In genomic region chr10:74529205-74529604, GRCh38 we compare ENCODE assay signal across 18 cellular contexts.
DNase-seq lines count a peak whose midpoint lies in the region; ATAC-seq, FAIRE-seq and TF ChIP-seq lines count a peak whose summit lies in the region.
"Had no signal": no experiment of that assay in that cellular context is flagged by ENCODE, and none has a peak within 500 bp of the region (broad histone marks: within the 10 kb centered on the region; RNA-seq: fewer than 3 reads in every experiment).

No MANE protein-coding gene starts in this region.

- WGBS in right lobe of liver (ENCODE audit: insufficient coverage, low coverage, low lambda C conversion rate, missing lambda C conversion rate), result 100% methylated on average over 1 of the region's 1 CpG

- H3K27me3 ChIP-seq in right lobe of liver, result no peaks in the 10 kb centered on the region
- H3K27me3 ChIP-seq: SJSA1 had no signal

- H3K9me3 ChIP-seq in right lobe of liver, result no peaks in the 10 kb centered on the region
- H3K9me3 ChIP-seq: HAP-1, SJSA1 had no signal

- TF ChIP-seq POLR2A in H54 (IDR thresholded peaks at IDR 0.05; ENCODE audit: low read depth, low read length) (no peak), right lobe of liver (IDR thresholded peaks at IDR 0.05) (no peak)

- intact Hi-C loops in right lobe of liver (cut with DNase I), result no loop called here

- ATAC-seq in right lobe of liver (peak in 3 of 4 donors; percentile 44 to 52 (median 52)), HG03045 (IDR thresholded peaks at IDR 0.05; ENCODE audit: unreplicated experiment) (no peak)
- ATAC-seq: Right ventricle myocardium inferior had no signal

- TF ChIP-seq CTCF in epithelial cell of esophagus (IDR thresholded peaks at IDR 0.05; ENCODE audit: insufficient read depth, low read depth, low read length, missing control alignments) (no peak), right lobe of liver (IDR thresholded peaks at IDR 0.05) (no peak)

- H3K4me1 ChIP-seq in right lobe of liver, result no peaks in the 10 kb centered on the region
- H3K4me1 ChIP-seq: HAP-1, SJSA1 had no signal

- H3K36me3 ChIP-seq in right lobe of liver, result no peaks in the 10 kb centered on the region
- H3K36me3 ChIP-seq: HAP-1, SJSA1 had no signal

- no peak for DNase-seq in H54 (ENCODE audit: insufficient read length, low spot score)
- peak; percentile 33 for DNase-seq in MV-4-11 (lab: John Stamatoyannopoulos, UW)
- DNase-seq in epithelial cell of esophagus (ENCODE audit: low read depth), result peak; percentile 35
- DNase-seq in right lobe of liver, result no peak
- DNase-seq in COLO829 (ENCODE audit: low spot score), result no peak
- DNase-seq in NCI-H1092 treated with DMSO at 0.1 percent for 48 hours (lab: John Stamatoyannopoulos, UW), result no peak
- DNase-seq: DMS153, DND-41, HFFc6, KG1, NCI-H2029, NCI-H446 treated with DMSO at 0.1 percent for 48 hours, PC-9 had no signal

- H3K27ac ChIP-seq in right lobe of liver, result no peak overlapping the region
- H3K27ac ChIP-seq: PC-9, SJSA1 had no signal

- peak; percentile 11 for FAIRE-seq in H54 (lab: Jason Lieb, UNC)
- FAIRE-seq: GM12892 had no signal

- H3K4me3 ChIP-seq in epithelial cell of esophagus (ENCODE audit: low read length) (no peak overlapping the region), right lobe of liver (no peak overlapping the region)
- H3K4me3 ChIP-seq: HAP-1, PC-9, SJSA1 had no signal

Comparison
In these comparisons a context has a peak if more than half of its experiments do, and no peak if none do; other contexts are left out.
1. DNase-seq: peak in MV-4-11 (single experiment) and epithelial cell of esophagus (single experiment); none in H54 (single experiment), right lobe of liver (0 of 3), COLO829 (single experiment) and NCI-H1092 treated with DMSO at 0.1 percent for 48 hours (single experiment).